Comparison of ENCODE assay signal across 14 cellular contexts in genomic region chr4:99205104-99205979, GRCh38. TPM values are rescaled to one million over a fixed set of nuclear protein-coding genes. Genes with fewer than 3 reads are reported as not detected.
DNase-seq lines count a peak whose midpoint lies in the region; TF ChIP-seq lines count a peak whose summit lies in the region.
"Had no signal": no experiment of that assay in that cellular context is flagged by ENCODE, and none has a peak within 500 bp of the region (broad histone marks: within the 10 kb centered on the region; RNA-seq: fewer than 3 reads in every experiment).

No MANE protein-coding gene starts in this region.

- H3K4me3 ChIP-seq in esophagus squamous epithelium = no peak overlapping the region
- H3K4me3 ChIP-seq: skin epidermis had no signal

- no peaks in the 10 kb centered on the region for H3K9me3 ChIP-seq in esophagus squamous epithelium

- no peaks in the 10 kb centered on the region for H3K36me3 ChIP-seq in esophagus squamous epithelium

- H3K27me3 ChIP-seq in esophagus squamous epithelium = no peaks in the 10 kb centered on the region

- no peak for TF ChIP-seq POLR2A in esophagus squamous epithelium (IDR thresholded peaks at IDR 0.05)

- peak in 1 of 6 experiments; percentile 5 for TF ChIP-seq CTCF in esophagus squamous epithelium (IDR thresholded peaks at IDR 0.05)

- H3K4me1 ChIP-seq in esophagus squamous epithelium = peaks cover 0 to 60% (median 7%) of the 10 kb centered on the region in 3 donors

- peak; percentile 38 for DNase-seq in AG08395 (ENCODE audit: low spot score)
- peak; percentile 58 for DNase-seq in NCI-H187 treated with DMSO at 0.1 percent for 48 hours (lab: John Stamatoyannopoulos, UW)
- no peak for DNase-seq in esophagus squamous epithelium (lab: John Stamatoyannopoulos, UW)
- DNase-seq in middle frontal gyrus (ENCODE audit: extremely low spot score, low spot score) = peak; percentile 26
- no peak for DNase-seq in H4 (ENCODE audit: low spot score)
- no peak for DNase-seq in SHP77 treated with DMSO at 0.1 percent for 48 hours (lab: John Stamatoyannopoulos, UW)
- no peak for DNase-seq in NCI-H774 (lab: John Stamatoyannopoulos, UW)
- DNase-seq in LoVo (ENCODE audit: low spot score) = no peak
- DNase-seq: activated gamma-delta T cell, Karpas-422, kidney had no signal

- 43 to 52% methylated on average over 5 of the region's 5 CpGs for WGBS in esophagus squamous epithelium, 2 donors

- peak overlapping the region; percentile 25 to 42 (median 38) for H3K27ac ChIP-seq in esophagus squamous epithelium
- H3K27ac ChIP-seq: VCaP had no signal

- intact Hi-C loops in esophagus squamous epithelium (cut with DNase I) = loop anchor here (10.0 kb wide), 1 partner anchor 199 kb away; no protein-coding TSS in a partner anchor

RNA-seq across cellular contexts. Expression of gene ADH6, which starts 13.7 kb away (rescaled TPM):
- total RNA-seq in esophagus squamous epithelium = not detected
- not detected in 2 replicates for total RNA-seq in H4 (2014; rRNA removed; shearing (Covaris generic))
- total RNA-seq: B cell had no signal

Comparison
In these comparisons a context has a peak if more than half of its experiments do, and no peak if none do; other contexts are left out.
1. DNase-seq: peak in AG08395 (single experiment), NCI-H187 treated with DMSO at 0.1 percent for 48 hours (single experiment) and middle frontal gyrus (single experiment); none in esophagus squamous epithelium (single experiment), H4 (single experiment), SHP77 treated with DMSO at 0.1 percent for 48 hours (single experiment), NCI-H774 (single experiment) and LoVo (single experiment).